21 cellular contexts compared by ENCODE assay signal in the genomic region with DNA sequence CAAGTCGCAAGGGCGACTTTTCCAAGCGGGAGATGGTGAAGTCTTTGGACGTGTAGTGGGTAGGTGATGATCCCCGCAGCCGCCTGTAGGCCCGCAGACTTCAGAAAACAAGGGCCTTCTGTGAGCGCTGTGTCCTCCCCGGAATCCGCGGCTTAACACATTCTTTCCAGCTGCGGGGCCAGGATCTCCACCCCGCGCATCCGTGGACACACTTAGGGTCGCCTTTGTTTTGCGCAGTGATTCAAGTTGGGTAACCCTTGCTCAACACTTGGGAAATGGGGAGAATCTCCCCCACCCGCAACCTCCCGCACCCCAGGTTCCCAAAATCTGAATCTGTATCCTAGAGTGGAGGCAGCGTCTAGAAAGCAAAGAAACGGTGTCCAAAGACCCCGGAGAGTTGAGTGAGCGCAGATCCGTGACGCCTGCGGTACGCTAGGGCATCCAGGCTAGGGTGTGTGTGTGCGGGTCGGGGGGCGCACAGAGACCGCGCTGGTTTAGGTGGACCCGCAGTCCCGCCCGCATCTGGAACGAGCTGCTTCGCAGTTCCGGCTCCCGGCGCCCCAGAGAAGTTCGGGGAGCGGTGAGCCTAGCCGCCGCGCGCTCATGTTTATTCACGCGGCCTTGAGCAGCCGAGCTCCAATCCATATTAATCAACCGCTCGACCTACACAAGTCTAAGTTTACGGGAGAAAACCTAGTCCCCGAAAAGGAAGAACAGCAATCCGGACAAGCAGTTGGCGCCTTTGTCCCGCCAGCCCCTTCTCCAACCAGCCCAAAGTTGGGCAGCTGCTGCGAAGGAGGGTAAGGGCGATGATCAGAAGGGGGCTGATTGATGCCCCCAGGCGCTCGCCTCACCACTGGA. TPM values are rescaled to one million over a fixed set of nuclear protein-coding genes. Genes with fewer than 3 reads are reported as not detected.
A peak's percentile ranks its signal among the peaks of the same experiment; 100 is the strongest.
DNase-seq lines count a peak whose midpoint lies in the region; ATAC-seq and TF ChIP-seq lines count a peak whose summit lies in the region.
"Had no signal": no experiment of that assay in that cellular context is flagged by ENCODE, and none has a peak within 500 bp of the region (broad histone marks: within the 10 kb centered on the region; RNA-seq: fewer than 3 reads in every experiment).

No MANE protein-coding gene starts in this region.

- no peak overlapping the region for H2AK5ac ChIP-seq in H9 (ENCODE audit: insufficient read length, low read length)

- no peaks in the 10 kb centered on the region for H4K20me1 ChIP-seq in H9 (ENCODE audit: control insufficient read depth, insufficient read depth, insufficient read length)

- no peak overlapping the region for H2AFZ ChIP-seq in H9 (ENCODE audit: low read length)

- H3K27ac Mint-ChIP-seq in H9 (no peak overlapping the region), progenitor cell of endocrine pancreas (no peak overlapping the region)
- H3K27ac Mint-ChIP-seq in central memory CD8-positive, alpha-beta T cell (ENCODE audit: low read depth): no peak overlapping the region
- no peak overlapping the region for H3K27ac Mint-ChIP-seq in activated T-cell treated with anti-CD3 and anti-CD28 coated beads, Interleukin-2, amount 50 U/mL, for 24 hours
- H3K27ac Mint-ChIP-seq: stimulated activated naive CD8-positive, alpha-beta T cell treated with anti-CD3 and anti-CD28 coated beads, Interleukin-15, Interleukin-2, amounts not matched to agents 100 ng/mL and 50 ng/mL, for 24 hours had no signal

- peaks cover 23% of the 10 kb centered on the region for H3K23me2 ChIP-seq in H9 (ENCODE audit: insufficient read length, low read depth, low read length, poor library complexity, severe bottlenecking)

- H3K4me3 ChIP-seq in iPS-18a (ENCODE audit: low read length) (peak overlapping the region; percentile 36), ascending aorta (no peak overlapping the region)
- H3K4me3 ChIP-seq: cardiac muscle cell had no signal

- H3K18ac ChIP-seq in H9 (ENCODE audit: insufficient read length, low read depth, low read length): no peak overlapping the region

- TF ChIP-seq CTCF in H9 (conservative IDR thresholded peaks at IDR 0.05) (no peak), progenitor cell of endocrine pancreas (IDR thresholded peaks at IDR 0.05; ENCODE audit: unreplicated experiment) (no peak), ascending aorta (IDR thresholded peaks at IDR 0.05) (no peak)

- no peak overlapping the region for H3K27ac ChIP-seq in H9 (ENCODE audit: insufficient read length, low read depth, low read length)
- H3K27ac ChIP-seq in iPS-18a (ENCODE audit: low read length): no peak overlapping the region
- H3K27ac ChIP-seq in ascending aorta: no peak overlapping the region
- H3K27ac ChIP-seq: C4-2B, cardiac muscle cell had no signal

- H4K8ac ChIP-seq in H9 (replicated peaks; ENCODE audit: insufficient read length, low read depth, low read length): no peak overlapping the region

- peaks cover 95% of the 10 kb centered on the region for H3K27me3 Mint-ChIP-seq in H9 (ENCODE audit: low read depth)
- H3K27me3 Mint-ChIP-seq in central memory CD8-positive, alpha-beta T cell: peaks cover 98% of the 10 kb centered on the region
- peaks cover 91% of the 10 kb centered on the region for H3K27me3 Mint-ChIP-seq in progenitor cell of endocrine pancreas
- H3K27me3 Mint-ChIP-seq in activated T-cell treated with anti-CD3 and anti-CD28 coated beads, Interleukin-2, amount 50 U/mL, for 24 hours: peaks cover 96% of the 10 kb centered on the region

- H2BK5ac ChIP-seq in H9 (ENCODE audit: insufficient read length, low read length): no peak overlapping the region

- ATAC-seq in central memory CD8-positive, alpha-beta T cell (replicated peaks; ENCODE audit: extremely low read depth, poor library complexity, severe bottlenecking): no peak
- ATAC-seq in HG02610 (IDR thresholded peaks at IDR 0.05; ENCODE audit: unreplicated experiment) (no peak), GM18519 (IDR thresholded peaks at IDR 0.05; ENCODE audit: low FRiP score, unreplicated experiment) (no peak)

- no peak overlapping the region for H2BK12ac ChIP-seq in H9 (ENCODE audit: insufficient read length, low read depth, low read length)

- H3K79me2 ChIP-seq in H9 (ENCODE audit: insufficient read depth, low read length): no peaks in the 10 kb centered on the region

- peak overlapping the region; percentile 87 for H3K4me2 ChIP-seq in H9 (ENCODE audit: insufficient read depth, insufficient read length, low read length)

- DNase-seq in H9 (no peak), progenitor cell of endocrine pancreas (ENCODE audit: low spot score, unreplicated experiment) (no peak), ascending aorta (ENCODE audit: low spot score in 2 of 2) (no peak)
- DNase-seq in central memory CD8-positive, alpha-beta T cell (ENCODE audit: low spot score in 2 of 2): no peak
- DNase-seq in activated T-cell treated with anti-CD3 and anti-CD28 coated beads, Interleukin-2, amount 50 U/mL, for 24 hours: no peak
- DNase-seq: activated CD4-positive, alpha-beta T cell treated with anti-CD3 and anti-CD28 coated beads, Interleukin-2, amount 50 U/mL, for 4 hours; activated naive CD4-positive, alpha-beta T cell treated with anti-CD3 and anti-CD28 coated beads, Interleukin-2, amount 10 ng/mL, durations not matched to agents 7 days and 5 days; Caco-2; DMS79 treated with DMSO at 0.1 percent for 48 hours; NCI-H1092 treated with DMSO at 0.1 percent for 48 hours; NCI-H1930; NCI-H524 treated with DMSO at 0.1 percent for 48 hours; Right ventricle myocardium superior had no signal

- H3K79me1 ChIP-seq in H9 (ENCODE audit: insufficient read depth, low read depth, low read length, poor library complexity, severe bottlenecking): no peaks in the 10 kb centered on the region

- H2BK120ac ChIP-seq in H9 (ENCODE audit: low read depth, low read length, poor library complexity, severe bottlenecking): no peak overlapping the region

- H3T11ph ChIP-seq in H9 (ENCODE audit: low read length): no peak overlapping the region

- H3K9ac ChIP-seq in H9 (ENCODE audit: extremely low read depth, insufficient read length, low read length): no peak overlapping the region
- no peak overlapping the region for H3K9ac ChIP-seq in iPS-18a (ENCODE audit: low read length)

- peak overlapping the region; percentile 66 to 76 for H3K4me3 Mint-ChIP-seq in H9
- H3K4me3 Mint-ChIP-seq in central memory CD8-positive, alpha-beta T cell: peak overlapping the region; percentile 9
- peak overlapping the region; percentile 54 for H3K4me3 Mint-ChIP-seq in progenitor cell of endocrine pancreas (ENCODE audit: low read depth)
- no peak overlapping the region for H3K4me3 Mint-ChIP-seq in activated T-cell treated with anti-CD3 and anti-CD28 coated beads, Interleukin-2, amount 50 U/mL, for 24 hours
- H3K4me3 Mint-ChIP-seq: activated naive CD4-positive, alpha-beta T cell treated with anti-CD3 and anti-CD28 coated beads, Interleukin-2, amount 10 ng/mL, durations not matched to agents 7 days and 5 days; stimulated activated naive CD8-positive, alpha-beta T cell treated with anti-CD3 and anti-CD28 coated beads, Interleukin-15, Interleukin-2, amounts not matched to agents 100 ng/mL and 50 ng/mL, for 24 hours had no signal

- H3K14ac ChIP-seq in H9 (ENCODE audit: insufficient read depth, low read length): no peak overlapping the region

- WGBS in H9 (ENCODE audit: extremely low coverage, insufficient read length, low lambda C conversion rate): no CpG with 5 or more reads among the region's 60 CpGs

- H3K4me1 Mint-ChIP-seq in H9 (peaks cover 52 to 55% of the 10 kb centered on the region in 2 experiments), progenitor cell of endocrine pancreas (ENCODE audit: low read depth) (peaks cover 16% of the 10 kb centered on the region)
- H3K4me1 Mint-ChIP-seq in central memory CD8-positive, alpha-beta T cell: peaks cover under 1% of the 10 kb centered on the region
- peaks cover 9% of the 10 kb centered on the region for H3K4me1 Mint-ChIP-seq in activated T-cell treated with anti-CD3 and anti-CD28 coated beads, Interleukin-2, amount 50 U/mL, for 24 hours (ENCODE audit: low read depth)

- H3K27me3 ChIP-seq in H9 (ENCODE audit: insufficient read depth, low read length): peaks cover 57% of the 10 kb centered on the region; the same call in 1 of the 2 replicates
- peaks cover 83% of the 10 kb centered on the region for H3K27me3 ChIP-seq in iPS-18a (ENCODE audit: control insufficient read depth, insufficient read depth, low read length)
- H3K27me3 ChIP-seq in ascending aorta: peaks cover 16% of the 10 kb centered on the region

- H3K9me3 Mint-ChIP-seq in H9 (peaks cover 0 to 8% of the 10 kb centered on the region in 2 experiments; a peak in 2 of 5 replicates), progenitor cell of endocrine pancreas (ENCODE audit: low read depth) (no peaks in the 10 kb centered on the region)
- H3K9me3 Mint-ChIP-seq in central memory CD8-positive, alpha-beta T cell: peaks cover 6% of the 10 kb centered on the region
- no peaks in the 10 kb centered on the region for H3K9me3 Mint-ChIP-seq in activated T-cell treated with anti-CD3 and anti-CD28 coated beads, Interleukin-2, amount 50 U/mL, for 24 hours
- H3K9me3 Mint-ChIP-seq: activated naive CD4-positive, alpha-beta T cell treated with anti-CD3 and anti-CD28 coated beads, Interleukin-2, amount 10 ng/mL, durations not matched to agents 7 days and 5 days had no signal

- H3K36me3 ChIP-seq in iPS-18a (ENCODE audit: control insufficient read depth, low read depth, low read length) (no peaks in the 10 kb centered on the region), ascending aorta (no peaks in the 10 kb centered on the region)
- H3K36me3 ChIP-seq: cardiac muscle cell had no signal

- intact Hi-C loops in ascending aorta (cut with DNase I): no loop called here

- H3K9me3 ChIP-seq in H9 (ENCODE audit: control insufficient read depth, low read depth, low read length) (no peaks in the 10 kb centered on the region), iPS-18a (ENCODE audit: control insufficient read depth, low read depth, low read length) (no peaks in the 10 kb centered on the region), ascending aorta (no peaks in the 10 kb centered on the region)
- H3K9me3 ChIP-seq: Caco-2 had no signal

- no peak overlapping the region for H3K56ac ChIP-seq in H9 (ENCODE audit: insufficient read length, low read depth, low read length)

- no peak overlapping the region for H4K5ac ChIP-seq in H9 (ENCODE audit: insufficient read length, low read depth, low read length)

- H3K23ac ChIP-seq in H9 (ENCODE audit: insufficient read length, low read depth, low read length): no peak overlapping the region

- H2BK20ac ChIP-seq in H9 (ENCODE audit: low read depth, low read length, poor library complexity, severe bottlenecking): no peak overlapping the region

- H3K36me3 Mint-ChIP-seq in H9 (ENCODE audit: insufficient read depth in 1 of 3, low read depth in 3 of 3): no peaks in the 10 kb centered on the region; a peak in 2 of 7 replicates
- H3K36me3 Mint-ChIP-seq in central memory CD8-positive, alpha-beta T cell (ENCODE audit: insufficient read depth): peaks cover 5% of the 10 kb centered on the region
- H3K36me3 Mint-ChIP-seq in progenitor cell of endocrine pancreas (ENCODE audit: insufficient read depth): no peaks in the 10 kb centered on the region
- no peaks in the 10 kb centered on the region for H3K36me3 Mint-ChIP-seq in activated T-cell treated with anti-CD3 and anti-CD28 coated beads, Interleukin-2, amount 50 U/mL, for 24 hours (ENCODE audit: low read depth)
- H3K36me3 Mint-ChIP-seq: IgD-negative memory B cell had no signal

- no peak overlapping the region for H2BK15ac ChIP-seq in H9 (ENCODE audit: low read depth, low read length)

- H3K4ac ChIP-seq in H9 (ENCODE audit: low read depth, low read length): no peak overlapping the region

- no peak overlapping the region for H4K91ac ChIP-seq in H9 (ENCODE audit: insufficient read length, low read depth, low read length)

- H3K4me1 ChIP-seq in H9 (ENCODE audit: insufficient read depth, low read length): no peaks in the 10 kb centered on the region
- peaks cover 40% of the 10 kb centered on the region for H3K4me1 ChIP-seq in iPS-18a (ENCODE audit: control insufficient read depth, low read depth, low read length)
- H3K4me1 ChIP-seq in ascending aorta: peaks cover 0 to 3% of the 10 kb centered on the region in 2 donors
- H3K4me1 ChIP-seq: Caco-2 had no signal

RNA-seq across cellular contexts. Expression of gene SOX21, which starts 9.9 kb away (rescaled TPM):
- total RNA-seq in H9 (2021) (36.8 and 38.4 TPM in 2 replicates), progenitor cell of endocrine pancreas (44.7 and 61.1 TPM in 2 replicates), ascending aorta (not detected)
- total RNA-seq: cardiac muscle cell, fibroblast of lung, Right ventricle myocardium superior had no signal

Comparison
In these comparisons a context has a peak if more than half of its experiments do, and no peak if none do; other contexts are left out.
1. RNA of gene SOX21, which starts 9.9 kb away (total RNA-seq): 44.7 to 61.1 TPM in progenitor cell of endocrine pancreas and 36.8 to 38.4 TPM in H9; not detected in ascending aorta (single experiment); every median in the first group is over 10 times any median in the second.